ENCODE assay signal across 2 cellular contexts in the genomic region with DNA sequence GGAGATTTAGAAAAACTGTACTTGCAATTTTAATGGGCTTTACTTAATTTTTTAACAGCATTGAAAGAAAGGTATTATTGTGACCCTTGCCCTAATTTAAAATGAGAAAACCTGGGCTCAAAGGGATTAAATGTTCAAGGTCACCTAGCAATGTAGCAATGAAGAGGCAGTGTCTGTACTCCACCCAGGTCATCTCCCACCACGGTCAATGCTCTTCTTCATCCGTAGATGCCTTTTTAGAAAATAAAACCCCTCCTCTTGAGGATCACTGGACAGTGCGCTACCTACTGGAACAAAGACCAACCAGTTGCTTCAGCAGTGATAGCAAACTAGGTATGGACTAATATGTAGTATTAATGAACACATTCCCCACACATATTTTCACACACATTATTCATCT.
TF ChIP-seq lines count a peak whose summit lies in the region.

No MANE protein-coding gene starts in this region.

TF ChIP-seq in WTC11, 78 proteins besides CTCF, POLR2A, EP300 and RAD21 (continued from another document):
- TF ChIP-seq, protein P1, sequence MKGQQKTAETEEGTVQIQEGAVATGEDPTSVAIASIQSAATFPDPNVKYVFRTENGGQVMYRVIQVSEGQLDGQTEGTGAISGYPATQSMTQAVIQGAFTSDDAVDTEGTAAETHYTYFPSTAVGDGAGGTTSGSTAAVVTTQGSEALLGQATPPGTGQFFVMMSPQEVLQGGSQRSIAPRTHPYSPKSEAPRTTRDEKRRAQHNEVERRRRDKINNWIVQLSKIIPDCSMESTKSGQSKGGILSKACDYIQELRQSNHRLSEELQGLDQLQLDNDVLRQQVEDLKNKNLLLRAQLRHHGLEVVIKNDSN (CRISPR knock-in tag; IDR thresholded peaks at IDR 0.05): no peak
- TF ChIP-seq, protein P2, sequence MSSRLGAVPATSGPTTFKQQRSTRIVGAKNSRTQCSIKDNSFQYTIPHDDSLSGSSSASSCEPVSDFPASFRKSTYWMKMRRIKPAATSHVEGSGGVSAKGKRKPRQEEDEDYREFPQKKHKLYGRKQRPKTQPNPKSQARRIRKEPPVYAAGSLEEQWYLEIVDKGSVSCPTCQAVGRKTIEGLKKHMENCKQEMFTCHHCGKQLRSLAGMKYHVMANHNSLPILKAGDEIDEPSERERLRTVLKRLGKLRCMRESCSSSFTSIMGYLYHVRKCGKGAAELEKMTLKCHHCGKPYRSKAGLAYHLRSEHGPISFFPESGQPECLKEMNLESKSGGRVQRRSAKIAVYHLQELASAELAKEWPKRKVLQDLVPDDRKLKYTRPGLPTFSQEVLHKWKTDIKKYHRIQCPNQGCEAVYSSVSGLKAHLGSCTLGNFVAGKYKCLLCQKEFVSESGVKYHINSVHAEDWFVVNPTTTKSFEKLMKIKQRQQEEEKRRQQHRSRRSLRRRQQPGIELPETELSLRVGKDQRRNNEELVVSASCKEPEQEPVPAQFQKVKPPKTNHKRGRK (CRISPR knock-in tag; IDR thresholded peaks at IDR 0.05; ENCODE audit: borderline replicate concordance): no peak
- TF ChIP-seq, protein P3, sequence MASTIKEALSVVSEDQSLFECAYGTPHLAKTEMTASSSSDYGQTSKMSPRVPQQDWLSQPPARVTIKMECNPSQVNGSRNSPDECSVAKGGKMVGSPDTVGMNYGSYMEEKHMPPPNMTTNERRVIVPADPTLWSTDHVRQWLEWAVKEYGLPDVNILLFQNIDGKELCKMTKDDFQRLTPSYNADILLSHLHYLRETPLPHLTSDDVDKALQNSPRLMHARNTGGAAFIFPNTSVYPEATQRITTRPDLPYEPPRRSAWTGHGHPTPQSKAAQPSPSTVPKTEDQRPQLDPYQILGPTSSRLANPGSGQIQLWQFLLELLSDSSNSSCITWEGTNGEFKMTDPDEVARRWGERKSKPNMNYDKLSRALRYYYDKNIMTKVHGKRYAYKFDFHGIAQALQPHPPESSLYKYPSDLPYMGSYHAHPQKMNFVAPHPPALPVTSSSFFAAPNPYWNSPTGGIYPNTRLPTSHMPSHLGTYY (CRISPR knock-in tag; IDR thresholded peaks at IDR 0.05): no peak

TF ChIP-seq in liver, 16 proteins besides CTCF, POLR2A, EP300 and RAD21 (continued from another document):
- TF ChIP-seq, protein P4, sequence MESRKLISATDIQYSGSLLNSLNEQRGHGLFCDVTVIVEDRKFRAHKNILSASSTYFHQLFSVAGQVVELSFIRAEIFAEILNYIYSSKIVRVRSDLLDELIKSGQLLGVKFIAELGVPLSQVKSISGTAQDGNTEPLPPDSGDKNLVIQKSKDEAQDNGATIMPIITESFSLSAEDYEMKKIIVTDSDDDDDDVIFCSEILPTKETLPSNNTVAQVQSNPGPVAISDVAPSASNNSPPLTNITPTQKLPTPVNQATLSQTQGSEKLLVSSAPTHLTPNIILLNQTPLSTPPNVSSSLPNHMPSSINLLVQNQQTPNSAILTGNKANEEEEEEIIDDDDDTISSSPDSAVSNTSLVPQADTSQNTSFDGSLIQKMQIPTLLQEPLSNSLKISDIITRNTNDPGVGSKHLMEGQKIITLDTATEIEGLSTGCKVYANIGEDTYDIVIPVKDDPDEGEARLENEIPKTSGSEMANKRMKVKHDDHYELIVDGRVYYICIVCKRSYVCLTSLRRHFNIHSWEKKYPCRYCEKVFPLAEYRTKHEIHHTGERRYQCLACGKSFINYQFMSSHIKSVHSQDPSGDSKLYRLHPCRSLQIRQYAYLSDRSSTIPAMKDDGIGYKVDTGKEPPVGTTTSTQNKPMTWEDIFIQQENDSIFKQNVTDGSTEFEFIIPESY (IDR thresholded peaks at IDR 0.05): no peak
- TF ChIP-seq, protein P5, sequence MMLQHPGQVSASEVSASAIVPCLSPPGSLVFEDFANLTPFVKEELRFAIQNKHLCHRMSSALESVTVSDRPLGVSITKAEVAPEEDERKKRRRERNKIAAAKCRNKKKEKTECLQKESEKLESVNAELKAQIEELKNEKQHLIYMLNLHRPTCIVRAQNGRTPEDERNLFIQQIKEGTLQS (IDR thresholded peaks at IDR 0.05): no peak
- TF ChIP-seq RXRA (IDR thresholded peaks at IDR 0.05): peak; percentile 76 to 81
- TF ChIP-seq SP1 (IDR thresholded peaks at IDR 0.05): peak; percentile 46
- TF ChIP-seq, protein P6, sequence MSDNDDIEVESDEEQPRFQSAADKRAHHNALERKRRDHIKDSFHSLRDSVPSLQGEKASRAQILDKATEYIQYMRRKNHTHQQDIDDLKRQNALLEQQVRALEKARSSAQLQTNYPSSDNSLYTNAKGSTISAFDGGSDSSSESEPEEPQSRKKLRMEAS (IDR thresholded peaks at IDR 0.05): no peak
- no peak for TF ChIP-seq FOXA2 (IDR thresholded peaks at IDR 0.05)
- TF ChIP-seq TAF1 (conservative IDR thresholded peaks at IDR 0.05): no peak
- TF ChIP-seq FOXA1 (IDR thresholded peaks at IDR 0.05): no peak
- TF ChIP-seq, protein P7, sequence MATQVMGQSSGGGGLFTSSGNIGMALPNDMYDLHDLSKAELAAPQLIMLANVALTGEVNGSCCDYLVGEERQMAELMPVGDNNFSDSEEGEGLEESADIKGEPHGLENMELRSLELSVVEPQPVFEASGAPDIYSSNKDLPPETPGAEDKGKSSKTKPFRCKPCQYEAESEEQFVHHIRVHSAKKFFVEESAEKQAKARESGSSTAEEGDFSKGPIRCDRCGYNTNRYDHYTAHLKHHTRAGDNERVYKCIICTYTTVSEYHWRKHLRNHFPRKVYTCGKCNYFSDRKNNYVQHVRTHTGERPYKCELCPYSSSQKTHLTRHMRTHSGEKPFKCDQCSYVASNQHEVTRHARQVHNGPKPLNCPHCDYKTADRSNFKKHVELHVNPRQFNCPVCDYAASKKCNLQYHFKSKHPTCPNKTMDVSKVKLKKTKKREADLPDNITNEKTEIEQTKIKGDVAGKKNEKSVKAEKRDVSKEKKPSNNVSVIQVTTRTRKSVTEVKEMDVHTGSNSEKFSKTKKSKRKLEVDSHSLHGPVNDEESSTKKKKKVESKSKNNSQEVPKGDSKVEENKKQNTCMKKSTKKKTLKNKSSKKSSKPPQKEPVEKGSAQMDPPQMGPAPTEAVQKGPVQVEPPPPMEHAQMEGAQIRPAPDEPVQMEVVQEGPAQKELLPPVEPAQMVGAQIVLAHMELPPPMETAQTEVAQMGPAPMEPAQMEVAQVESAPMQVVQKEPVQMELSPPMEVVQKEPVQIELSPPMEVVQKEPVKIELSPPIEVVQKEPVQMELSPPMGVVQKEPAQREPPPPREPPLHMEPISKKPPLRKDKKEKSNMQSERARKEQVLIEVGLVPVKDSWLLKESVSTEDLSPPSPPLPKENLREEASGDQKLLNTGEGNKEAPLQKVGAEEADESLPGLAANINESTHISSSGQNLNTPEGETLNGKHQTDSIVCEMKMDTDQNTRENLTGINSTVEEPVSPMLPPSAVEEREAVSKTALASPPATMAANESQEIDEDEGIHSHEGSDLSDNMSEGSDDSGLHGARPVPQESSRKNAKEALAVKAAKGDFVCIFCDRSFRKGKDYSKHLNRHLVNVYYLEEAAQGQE (IDR thresholded peaks at IDR 0.05): no peak
- no peak for TF ChIP-seq HNF4G (IDR thresholded peaks at IDR 0.05)
- TF ChIP-seq HNF4A (conservative IDR thresholded peaks at IDR 0.05): peak; percentile 56 to 67
- no peak for TF ChIP-seq JUND (IDR thresholded peaks at IDR 0.05)
